ENCODE assay signal across 1 cellular context in the genomic region with DNA sequence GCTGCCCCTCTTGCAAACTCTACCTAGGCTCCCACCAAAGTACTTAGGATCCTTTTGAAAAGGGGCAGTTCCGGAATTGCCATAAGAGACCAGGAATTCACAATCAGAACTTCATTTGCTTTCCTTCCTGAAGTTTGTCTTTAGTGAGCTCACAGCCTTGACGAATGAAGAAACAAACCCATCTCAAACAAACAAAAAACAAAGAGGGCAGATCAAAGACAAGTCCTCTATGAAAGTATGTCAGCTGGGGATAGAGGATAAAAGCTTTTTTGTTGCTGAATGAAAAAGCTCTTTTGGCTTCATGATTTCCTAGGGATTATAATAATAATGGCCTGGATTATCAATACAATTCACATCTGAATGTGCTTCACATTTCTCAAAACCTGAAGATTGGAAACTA.
TF ChIP-seq lines count a peak whose summit lies in the region.

No MANE protein-coding gene starts in this region.

TF ChIP-seq in GM23338, 12 proteins besides CTCF, POLR2A, EP300 and RAD21 (continued from another document):
- TF ChIP-seq, protein P1, sequence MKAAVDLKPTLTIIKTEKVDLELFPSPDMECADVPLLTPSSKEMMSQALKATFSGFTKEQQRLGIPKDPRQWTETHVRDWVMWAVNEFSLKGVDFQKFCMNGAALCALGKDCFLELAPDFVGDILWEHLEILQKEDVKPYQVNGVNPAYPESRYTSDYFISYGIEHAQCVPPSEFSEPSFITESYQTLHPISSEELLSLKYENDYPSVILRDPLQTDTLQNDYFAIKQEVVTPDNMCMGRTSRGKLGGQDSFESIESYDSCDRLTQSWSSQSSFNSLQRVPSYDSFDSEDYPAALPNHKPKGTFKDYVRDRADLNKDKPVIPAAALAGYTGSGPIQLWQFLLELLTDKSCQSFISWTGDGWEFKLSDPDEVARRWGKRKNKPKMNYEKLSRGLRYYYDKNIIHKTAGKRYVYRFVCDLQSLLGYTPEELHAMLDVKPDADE (IDR thresholded peaks at IDR 0.05): no peak
- no peak for TF ChIP-seq EZH2 (IDR thresholded peaks at IDR 0.05; ENCODE audit: low read depth, unreplicated experiment)
